In the genomic region with DNA sequence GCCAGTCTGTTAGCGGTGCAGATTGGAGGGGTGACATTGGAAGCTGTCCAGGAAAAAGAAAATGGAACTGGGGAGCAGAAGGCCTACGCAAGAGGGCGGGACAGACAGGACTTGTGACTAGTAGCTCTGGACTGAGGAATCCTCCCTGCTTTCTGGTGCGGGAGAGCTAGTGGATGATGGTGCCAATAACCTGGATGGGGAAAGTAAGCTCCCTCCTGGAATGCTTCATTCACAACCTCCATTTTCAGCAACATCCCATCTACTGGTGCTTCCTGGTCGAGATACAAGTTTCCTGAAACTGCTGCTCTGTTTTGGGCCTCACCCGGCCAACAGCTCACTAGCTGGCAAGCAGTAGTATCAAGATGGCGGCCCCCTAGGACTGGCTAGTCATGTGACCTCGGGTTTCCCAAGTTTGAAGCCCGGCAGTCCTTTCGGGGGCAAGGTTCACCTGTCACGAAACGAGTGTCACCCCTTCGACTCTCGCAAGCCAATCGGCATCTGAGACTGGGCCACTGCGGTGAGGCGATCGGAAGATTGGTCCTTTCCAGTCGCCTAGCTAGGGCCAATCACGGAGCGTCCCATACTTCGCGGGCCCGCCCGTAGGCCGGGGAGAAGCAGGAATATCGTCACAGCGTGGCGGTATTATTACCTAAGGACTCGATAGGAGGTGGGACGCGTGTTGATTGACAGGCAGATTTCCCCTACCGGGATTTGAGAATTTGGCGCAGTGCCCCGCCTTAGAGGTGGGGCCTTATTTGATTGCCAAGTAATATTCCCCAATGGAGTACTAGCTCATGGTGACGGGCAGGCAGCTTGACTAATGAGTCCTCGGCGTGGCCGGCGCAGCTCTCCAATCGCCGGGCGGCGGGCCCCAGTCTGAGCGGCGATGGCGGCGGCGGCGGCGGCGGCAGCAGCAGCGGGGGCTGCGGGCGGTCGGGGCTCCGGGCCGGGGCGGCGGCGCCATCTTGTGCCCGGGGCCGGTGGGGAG, we compare ENCODE assay signal across 8 cellular contexts. TPM values are rescaled to one million over a fixed set of nuclear protein-coding genes. Genes with fewer than 3 reads are reported as not detected.
A peak's percentile ranks its signal among the peaks of the same experiment; 100 is the strongest.
DNase-seq lines count a peak whose midpoint lies in the region; ATAC-seq, FAIRE-seq and TF ChIP-seq lines count a peak whose summit lies in the region.

PABPN1 (plus strand) TSS at position 874 of the 988 bp plus-strand sequence; CDS start at position 887, 13 bp downstream.

- ATAC-seq in HG03439 (IDR thresholded peaks at IDR 0.05; ENCODE audit: unreplicated experiment), result peak; percentile 94

- H3K36me3 Mint-ChIP-seq in chondrocyte (ENCODE audit: low read depth), result peaks cover 19% of the 10 kb centered on the region

- peaks cover 25% of the 10 kb centered on the region for H3K79me2 ChIP-seq in keratinocyte (ENCODE audit: control insufficient read depth, insufficient read depth, low read length)

- H3K9me1 ChIP-seq in keratinocyte (ENCODE audit: control insufficient read depth, extremely low read depth, insufficient read depth, low read length), result no peaks in the 10 kb centered on the region

- no peaks in the 10 kb centered on the region for H3K9me3 Mint-ChIP-seq in chondrocyte (ENCODE audit: low read depth)

- peak within 1 kb of the TSS; percentile 98 for H3K27ac ChIP-seq in keratinocyte (ENCODE audit: control insufficient read depth, insufficient read depth, low read length)

- dilution Hi-C loops in keratinocyte (cut with MboI; ENCODE audit: extremely low pct_ligation_motif_present, low sequenced_read_pairs), result no loop called here

- H3K4me1 Mint-ChIP-seq in chondrocyte (ENCODE audit: low read depth), result peaks cover 34% of the 10 kb centered on the region

- H2AFZ ChIP-seq in keratinocyte (ENCODE audit: control insufficient read depth, low read length), result peak within 1 kb of the TSS; percentile 93

- no peaks in the 10 kb centered on the region for H4K20me1 ChIP-seq in keratinocyte (ENCODE audit: control insufficient read depth, extremely low read depth, insufficient read depth, low read length)

- peak within 1 kb of the TSS; percentile 95 for H3K4me3 Mint-ChIP-seq in chondrocyte (ENCODE audit: unreplicated experiment)

- no peaks in the 10 kb centered on the region for H3K27me3 ChIP-seq in keratinocyte (ENCODE audit: control insufficient read depth, extremely low read depth, insufficient read depth, low read length)

- peaks cover 19% of the 10 kb centered on the region for H3K4me1 ChIP-seq in keratinocyte (ENCODE audit: control insufficient read depth, extremely low read depth, insufficient read depth, low read length)

- FAIRE-seq in keratinocyte (lab: Jason Lieb, UNC), result peak; percentile 5

- H3K4me3 ChIP-seq in keratinocyte (ENCODE audit: control insufficient read depth in 2 of 3, extremely low read depth in 1 of 3, insufficient read depth in 2 of 3, low read depth in 1 of 3, low read length in 3 of 3), result peak within 1 kb of the TSS; percentile 83 to 93 (median 91)

- TF ChIP-seq CTCF in chondrocyte (IDR thresholded peaks at IDR 0.05), result no peak
- TF ChIP-seq CTCF in keratinocyte (optimal IDR thresholded peaks at IDR 0.05 in 1 of 3, IDR thresholded peaks at IDR 0.05 in 1 of 3, conservative IDR thresholded peaks at IDR 0.05 in 1 of 3; ENCODE audit: extremely low read depth in 1 of 3, insufficient read depth in 2 of 3, low read length in 3 of 3), result no peak

- H3K9ac ChIP-seq in keratinocyte (ENCODE audit: control insufficient read depth, extremely low read depth, insufficient read depth, low read length), result peak within 1 kb of the TSS; percentile 98

- no peaks in the 10 kb centered on the region for H3K9me3 ChIP-seq in keratinocyte (ENCODE audit: control insufficient read depth, low read depth, low read length)

- H3K27me3 Mint-ChIP-seq in chondrocyte (ENCODE audit: low read depth), result no peaks in the 10 kb centered on the region

- DNase-seq in AML-193 (lab: John Stamatoyannopoulos, UW), result peak; percentile 99 to 100
- DNase-seq in NCI-H510A treated with DMSO at 0.1 percent for 48 hours (lab: John Stamatoyannopoulos, UW), result peak; percentile 99
- DNase-seq in activated CD4-positive, alpha-beta T cell treated with anti-CD3 and anti-CD28 coated beads for 24 hours (ENCODE audit: low read depth in 2 of 2), result peak; percentile 90 to 91
- peak; percentile 98 for DNase-seq in chondrocyte (ENCODE audit: low spot score)
- peak; percentile 98 for DNase-seq in keratinocyte (ENCODE audit: low read depth, low spot score)
- DNase-seq in stimulated activated CD4-positive, alpha-beta T cell treated with anti-CD3 and anti-CD28 coated beads, Interleukin-15, amount 100 ng/mL, for 1 hour (ENCODE audit: low read depth in 1 of 2, low spot score in 1 of 2), result peak; percentile 90 to 94

- H3K36me3 ChIP-seq in keratinocyte (ENCODE audit: control insufficient read depth in 2 of 2, extremely low read depth in 1 of 2, insufficient read depth in 2 of 2, low read length in 2 of 2), result peaks cover 20 to 22% of the 10 kb centered on the region in 2 experiments

- peak within 1 kb of the TSS; percentile 97 for H3K4me2 ChIP-seq in keratinocyte (ENCODE audit: control insufficient read depth, extremely low read depth, insufficient read depth, low read depth, low read length)

- peak within 1 kb of the TSS; percentile 97 for H3K27ac Mint-ChIP-seq in chondrocyte (ENCODE audit: unreplicated experiment)

- TF ChIP-seq POLR2A in GM19193 (IDR thresholded peaks at IDR 0.05; ENCODE audit: extremely low read depth, insufficient read depth, insufficient read length), result peak; percentile 73

RNA-seq across cellular contexts. Expression of gene PABPN1, which starts in this region (rescaled TPM):
- 135 to 182 TPM (median 136 TPM) in 3 replicates for total RNA-seq in chondrocyte
- polyA plus RNA-seq in keratinocyte, result 168 to 185 TPM (median 173 TPM) in 3 replicates
- polyA plus RNA-seq in keratinocyte (2011; ENCODE audit: low read depth), result 167 TPM
- polyA plus RNA-seq in keratinocyte (2011; cell fraction: cytosol; rRNA removed), result 93.9 and 125 TPM in 2 replicates
- 386 and 417 TPM in 2 replicates for polyA plus RNA-seq in keratinocyte (2011; cell fraction: nucleus; rRNA removed)
- 94.2 and 106 TPM in 2 replicates for polyA plus RNA-seq in keratinocyte (2012; ENCODE audit: low replicate concordance)
- 45.9 to 65.9 TPM (median 55.4 TPM) in 3 replicates for polyA minus RNA-seq in keratinocyte
- polyA minus RNA-seq in keratinocyte (2011; cell fraction: cytosol; rRNA and poly(A)+ RNA removed), result 53.5 TPM
- polyA minus RNA-seq in keratinocyte (2011; cell fraction: nucleus; rRNA and poly(A)+ RNA removed), result 32.5 and 62.2 TPM in 2 replicates

Comparison
In these comparisons a context has a peak if more than half of its experiments do, and no peak if none do; other contexts are left out.
1. Peak in every context shown above with its lines: DNase-seq, ATAC-seq, H3K4me3 ChIP-seq and H3K27ac ChIP-seq.